Comparison of ENCODE assay signal across 8 cellular contexts in genomic region chr6:26087284-26088115, GRCh38. TPM values are rescaled to one million over a fixed set of nuclear protein-coding genes. Genes with fewer than 3 reads are reported as not detected.
DNase-seq lines count a peak whose midpoint lies in the region; ATAC-seq and TF ChIP-seq lines count a peak whose summit lies in the region.

A gene with protein sequence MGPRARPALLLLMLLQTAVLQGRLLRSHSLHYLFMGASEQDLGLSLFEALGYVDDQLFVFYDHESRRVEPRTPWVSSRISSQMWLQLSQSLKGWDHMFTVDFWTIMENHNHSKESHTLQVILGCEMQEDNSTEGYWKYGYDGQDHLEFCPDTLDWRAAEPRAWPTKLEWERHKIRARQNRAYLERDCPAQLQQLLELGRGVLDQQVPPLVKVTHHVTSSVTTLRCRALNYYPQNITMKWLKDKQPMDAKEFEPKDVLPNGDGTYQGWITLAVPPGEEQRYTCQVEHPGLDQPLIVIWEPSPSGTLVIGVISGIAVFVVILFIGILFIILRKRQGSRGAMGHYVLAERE (plus strand): TSS chr6:26087429. CDS start chr6:26087441, 12 bp downstream.

- H3K4me3 ChIP-seq in GM06990 (replicated peaks; ENCODE audit: low read depth, low read length) (peak within 1 kb of the TSS; percentile 70), fibroblast of the aortic adventitia (ENCODE audit: low read depth, low read length) (peak within 1 kb of the TSS; percentile 84), vagina (peak within 1 kb of the TSS; percentile 70 to 80)

- peaks cover 22% of the 10 kb centered on the region for H3K4me1 ChIP-seq in vagina

- intact Hi-C loops in natural killer cell (cut with micrococcal nuclease): no loop called here
- intact Hi-C loops in vagina (cut with DNase I): no loop called here

- peak within 1 kb of the TSS in 1 of 2 donors; percentile 86 for H3K27ac Mint-ChIP-seq in natural killer cell

- no peaks in the 10 kb centered on the region for H3K9me3 Mint-ChIP-seq in natural killer cell

- no peaks in the 10 kb centered on the region; the same call in 1 of the 2 replicates for H3K36me3 ChIP-seq in GM06990 (ENCODE audit: control insufficient read depth, insufficient read depth, low read length)
- H3K36me3 ChIP-seq in vagina: no peaks in the 10 kb centered on the region

- CTCF ChIA-PET in HEK293T (lab: Yijun Ruan, JAX): no interaction called here

- peaks cover under 1 to 6% of the 10 kb centered on the region in 2 donors for H3K27me3 Mint-ChIP-seq in natural killer cell (ENCODE audit: low read depth in 2 of 2)

- H3K9me3 ChIP-seq in vagina: no peaks in the 10 kb centered on the region

- POLR2A ChIA-PET in HEK293T (lab: Yijun Ruan, JAX): no interaction called here

- peak within 1 kb of the TSS; percentile 86 for H3K4me3 Mint-ChIP-seq in natural killer cell

- peak; percentile 50 for DNase-seq in GM06990 (ENCODE audit: extremely low read depth, insufficient read length)
- peak; percentile 49 for DNase-seq in NCI-H2029 (lab: John Stamatoyannopoulos, UW)
- peak; percentile 20 for DNase-seq in activated T-helper 9 cell treated with anti-CD3 and anti-CD28 coated beads, Interleukin-2, amount 50 U/mL, for 16 hours (ENCODE audit: low read depth)
- peak; percentile 70 for DNase-seq in fibroblast of the aortic adventitia (ENCODE audit: low read depth)
- no peak for DNase-seq in natural killer cell
- no peak for DNase-seq in vagina (ENCODE audit: extremely low spot score in 2 of 2)
- DNase-seq in HEK293T (ENCODE audit: extremely low spot score): no peak

- peak; percentile 10 for TF ChIP-seq CTCF in GM06990 (IDR thresholded peaks at IDR 0.05; ENCODE audit: insufficient read depth, low read length, poor library complexity, severe bottlenecking)
- peak; percentile 32 for TF ChIP-seq CTCF in fibroblast of the aortic adventitia (IDR thresholded peaks at IDR 0.05; ENCODE audit: insufficient read depth, low read length)
- no peak for TF ChIP-seq CTCF in natural killer cell (IDR thresholded peaks at IDR 0.05)
- no peak for TF ChIP-seq CTCF in vagina (IDR thresholded peaks at IDR 0.05)

- H3K27me3 ChIP-seq in GM06990 (replicated peaks; ENCODE audit: control insufficient read depth, insufficient read depth, low read length) (no peaks in the 10 kb centered on the region), vagina (no peaks in the 10 kb centered on the region)

- H3K27ac ChIP-seq in vagina: peak within 1 kb of the TSS; percentile 93

- TF ChIP-seq POLR2A in vagina (IDR thresholded peaks at IDR 0.05): no peak

- peaks cover 8 to 21% of the 10 kb centered on the region in 2 donors for H3K4me1 Mint-ChIP-seq in natural killer cell

- peak; percentile 67 to 71 (median 69) for ATAC-seq in natural killer cell
- no peak for ATAC-seq in GM18502 (IDR thresholded peaks at IDR 0.05; ENCODE audit: poor library complexity, unreplicated experiment)

- H3K36me3 Mint-ChIP-seq in natural killer cell: no peaks in the 10 kb centered on the region

TF ChIP-seq in HEK293T, 16 proteins besides CTCF, POLR2A, EP300 and RAD21:
- TF ChIP-seq ARNT (IDR thresholded peaks at IDR 0.05): no peak
- no peak for TF ChIP-seq SP1 (IDR thresholded peaks at IDR 0.05)
- no peak for TF ChIP-seq L3MBTL2 (conservative IDR thresholded peaks at IDR 0.05)
- no peak for TF ChIP-seq SUZ12 (IDR thresholded peaks at IDR 0.05)
- no peak for TF ChIP-seq LEF1 (IDR thresholded peaks at IDR 0.05; ENCODE audit: borderline replicate concordance)
- no peak for TF ChIP-seq NFRKB (IDR thresholded peaks at IDR 0.05)
- TF ChIP-seq BHLHE40 (IDR thresholded peaks at IDR 0.05; ENCODE audit: borderline replicate concordance): no peak
- no peak for TF ChIP-seq ZNF384 (IDR thresholded peaks at IDR 0.05)
- no peak for TF ChIP-seq TARDBP (IDR thresholded peaks at IDR 0.05)

RNA-seq across cellular contexts. Expression of the gene that starts here (rescaled TPM):
- total RNA-seq in fibroblast of the aortic adventitia (ENCODE audit: low replicate concordance) (7.4 and 9.0 TPM in 2 replicates), natural killer cell (1 to 10 TPM; 1.5 to 2.3 (median 1.8) TPM), vagina (7.6 TPM)

Comparison
In these comparisons a context has a peak if more than half of its experiments do, and no peak if none do; other contexts are left out.
1. DNase-seq: peak in GM06990 (single experiment), NCI-H2029 (single experiment), activated T-helper 9 cell treated with anti-CD3 and anti-CD28 coated beads, Interleukin-2, amount 50 U/mL, for 16 hours (single experiment) and fibroblast of the aortic adventitia (single experiment); none in natural killer cell (single experiment), vagina (0 of 2) and HEK293T (single experiment).
2. CTCF ChIP-seq: peak in GM06990 (single experiment) and fibroblast of the aortic adventitia (single experiment); none in natural killer cell (single experiment) and vagina (0 of 3).
3. Peak in every context shown above with its lines, with median percentiles within 50 percentile points of each other: H3K4me3 ChIP-seq.